ENCODE assay signal across 11 cellular contexts in genomic region chrX:84175274-84175673, GRCh38. TPM values are rescaled to one million over a fixed set of nuclear protein-coding genes. Genes with fewer than 3 reads are reported as not detected.
"Had no signal": no experiment of that assay in that cellular context is flagged by ENCODE, and none has a peak within 500 bp of the region (broad histone marks: within the 10 kb centered on the region; RNA-seq: fewer than 3 reads in every experiment).

No MANE protein-coding gene starts in this region.

- H3K9me3 ChIP-seq: HAP-1 had no signal

- H3K27me3 Mint-ChIP-seq: IgD-negative memory B cell had no signal

- H3K4me3 Mint-ChIP-seq: HFFc6, IgD-negative memory B cell had no signal

- H3K9me3 Mint-ChIP-seq: HFFc6, IgD-negative memory B cell had no signal

- H3K27ac ChIP-seq: HL-60 had no signal

- H3K36me3 ChIP-seq: HAP-1 had no signal

- DNase-seq: GM23248, GOT3, H7, HFFc6, KBM-7 had no signal

- H3K36me3 Mint-ChIP-seq: IgD-negative memory B cell had no signal

- H3K27ac Mint-ChIP-seq: HFFc6, IgD-negative memory B cell had no signal

- H3K4me3 ChIP-seq: GM23248, HAP-1 had no signal

- H3K9ac ChIP-seq: GM23248 had no signal

- H3K4me1 Mint-ChIP-seq: IgD-negative memory B cell had no signal

- ATAC-seq: HCT116, HepG2 had no signal

- H2AFZ ChIP-seq: GM23248 had no signal

RNA-seq across cellular contexts. Expression of gene RPS6KA6, which starts 12.7 kb away (rescaled TPM):
- total RNA-seq: HepG2, HT1080 had no signal
